Comparison of ENCODE assay signal across 8 cellular contexts in genomic region chr7:5419523-5420107, GRCh38. TPM values are rescaled to one million over a fixed set of nuclear protein-coding genes. Genes with fewer than 3 reads are reported as not detected.
DNase-seq lines count a peak whose midpoint lies in the region; ATAC-seq and TF ChIP-seq lines count a peak whose summit lies in the region.

No MANE protein-coding gene starts in this region.

- peak overlapping the region; percentile 49 for H3K4me3 Mint-ChIP-seq in stimulated activated naive CD8-positive, alpha-beta T cell treated with anti-CD3 and anti-CD28 coated beads, Interleukin-15, Interleukin-2, amounts not matched to agents 100 ng/mL and 50 ng/mL, for 24 hours

- no peaks in the 10 kb centered on the region for H3K9me3 Mint-ChIP-seq in stimulated activated naive CD8-positive, alpha-beta T cell treated with anti-CD3 and anti-CD28 coated beads, Interleukin-15, Interleukin-2, amounts not matched to agents 100 ng/mL and 50 ng/mL, for 24 hours

- H3K27ac Mint-ChIP-seq in stimulated activated naive CD8-positive, alpha-beta T cell treated with anti-CD3 and anti-CD28 coated beads, Interleukin-15, Interleukin-2, amounts not matched to agents 100 ng/mL and 50 ng/mL, for 24 hours: no peak overlapping the region

- H3K4me3 ChIP-seq in mononuclear cell (ENCODE audit: low read length) (peak overlapping the region; percentile 90), vagina (peak overlapping the region; percentile 81 to 97)

- H3K27me3 ChIP-seq in mononuclear cell (ENCODE audit: insufficient read depth, low read length): peaks cover 45% of the 10 kb centered on the region
- H3K27me3 ChIP-seq in vagina: no peaks in the 10 kb centered on the region

- peaks cover 41% of the 10 kb centered on the region for H3K4me1 Mint-ChIP-seq in stimulated activated naive CD8-positive, alpha-beta T cell treated with anti-CD3 and anti-CD28 coated beads, Interleukin-15, Interleukin-2, amounts not matched to agents 100 ng/mL and 50 ng/mL, for 24 hours (ENCODE audit: low read depth)

- no peaks in the 10 kb centered on the region for H3K9me3 ChIP-seq in mononuclear cell (ENCODE audit: low read depth, low read length)
- no peaks in the 10 kb centered on the region for H3K9me3 ChIP-seq in vagina

- ATAC-seq in stimulated activated naive CD8-positive, alpha-beta T cell treated with anti-CD3 and anti-CD28 coated beads, Interleukin-15, Interleukin-2, amounts not matched to agents 100 U/mL and 50 U/mL, for 24 hours: no peak

- H3K36me3 ChIP-seq in vagina: no peaks in the 10 kb centered on the region

- H3K27ac ChIP-seq in vagina: peak overlapping the region; percentile 98

- H3K36me3 Mint-ChIP-seq in stimulated activated naive CD8-positive, alpha-beta T cell treated with anti-CD3 and anti-CD28 coated beads, Interleukin-15, Interleukin-2, amounts not matched to agents 100 ng/mL and 50 ng/mL, for 24 hours (ENCODE audit: low read depth): no peaks in the 10 kb centered on the region

- TF ChIP-seq POLR2A in vagina (IDR thresholded peaks at IDR 0.05): no peak

- peaks cover 58% of the 10 kb centered on the region for H3K4me1 ChIP-seq in mononuclear cell (ENCODE audit: insufficient read depth, low read length)
- H3K4me1 ChIP-seq in vagina: peaks cover 37% of the 10 kb centered on the region

- peaks cover 60% of the 10 kb centered on the region for H3K27me3 Mint-ChIP-seq in stimulated activated naive CD8-positive, alpha-beta T cell treated with anti-CD3 and anti-CD28 coated beads, Interleukin-15, Interleukin-2, amounts not matched to agents 100 ng/mL and 50 ng/mL, for 24 hours

- no peak for TF ChIP-seq CTCF in vagina (IDR thresholded peaks at IDR 0.05)

- intact Hi-C loops in vagina (cut with DNase I): loop anchor here (5.0 kb wide), 1 partner anchor 278 kb away; no protein-coding TSS in a partner anchor

- no peak for DNase-seq in stimulated activated naive CD8-positive, alpha-beta T cell treated with anti-CD3 and anti-CD28 coated beads, Interleukin-15, Interleukin-2, amounts not matched to agents 100 U/mL and 50 U/mL, for 24 hours
- peak; percentile 43 for DNase-seq in dermis blood vessel endothelial cell
- no peak for DNase-seq in vagina (ENCODE audit: extremely low spot score in 2 of 2)
- no peak for DNase-seq in effector CD4-positive, alpha-beta T cell
- DNase-seq in LoVo (ENCODE audit: low spot score): no peak
- no peak for DNase-seq in amniotic stem cell (lab: John Stamatoyannopoulos, UW)

RNA-seq across cellular contexts. Expression of gene TNRC18, which starts 4.0 kb away (rescaled TPM):
- total RNA-seq in dermis blood vessel endothelial cell (42.5 and 89.4 TPM in 2 replicates), mononuclear cell (42.4 TPM), vagina (79.8 TPM)
